In genomic region chr12:65590318-65590717, GRCh38 we compare ENCODE assay signal across 25 cellular contexts.
A peak's percentile ranks its signal among the peaks of the same experiment; 100 is the strongest.
DNase-seq lines count a peak whose midpoint lies in the region; ATAC-seq and TF ChIP-seq lines count a peak whose summit lies in the region.
"Had no signal": no experiment of that assay in that cellular context is flagged by ENCODE, and none has a peak within 500 bp of the region (broad histone marks: within the 10 kb centered on the region; RNA-seq: fewer than 3 reads in every experiment).

No MANE protein-coding gene starts in this region.

- peaks cover 25% of the 10 kb centered on the region for H3K4me1 ChIP-seq in osteoblast (ENCODE audit: insufficient read depth, low read length)
- H3K4me1 ChIP-seq: Caco-2 had no signal

- no peaks in the 10 kb centered on the region for H3K36me3 Mint-ChIP-seq in activated CD8-positive, alpha-beta T cell treated with anti-CD3 and anti-CD28 coated beads for 36 hours (ENCODE audit: low read depth)
- H3K36me3 Mint-ChIP-seq: CD8-positive, alpha-beta T cell; IgD-negative memory B cell had no signal

- H4K20me1 ChIP-seq in osteoblast (ENCODE audit: insufficient read depth, low read length) = no peaks in the 10 kb centered on the region

- no peak overlapping the region for H3K4me2 ChIP-seq in osteoblast (ENCODE audit: insufficient read depth, low read length)
- H3K4me2 ChIP-seq: GM23338 had no signal

- H3K27me3 Mint-ChIP-seq in activated CD8-positive, alpha-beta T cell treated with anti-CD3 and anti-CD28 coated beads for 36 hours = peaks cover 6% of the 10 kb centered on the region

- no peak overlapping the region for H3K4me3 ChIP-seq in choroid plexus epithelial cell (ENCODE audit: low read depth, low read length)
- no peak overlapping the region for H3K4me3 ChIP-seq in osteoblast (ENCODE audit: insufficient read depth, low read length)
- H3K4me3 ChIP-seq: GM23338 had no signal

- H3K27ac Mint-ChIP-seq in activated CD8-positive, alpha-beta T cell treated with anti-CD3 and anti-CD28 coated beads for 36 hours = no peak overlapping the region
- H3K27ac Mint-ChIP-seq: B cell; CD8-positive, alpha-beta T cell; GM23338; H9; IgD-negative memory B cell had no signal

- H3K79me2 ChIP-seq in osteoblast (ENCODE audit: insufficient read depth, low read length) = no peaks in the 10 kb centered on the region

- no peaks in the 10 kb centered on the region for H3K9me3 Mint-ChIP-seq in activated CD8-positive, alpha-beta T cell treated with anti-CD3 and anti-CD28 coated beads for 36 hours
- H3K9me3 Mint-ChIP-seq: CD8-positive, alpha-beta T cell; GM23338; H9 had no signal

- intact Hi-C loops in activated CD8-positive, alpha-beta T cell treated with anti-CD3 and anti-CD28 coated beads for 36 hours (cut with micrococcal nuclease) = no loop called here

- TF ChIP-seq CTCF in choroid plexus epithelial cell (conservative IDR thresholded peaks at IDR 0.05; ENCODE audit: low read depth, low read length) (no peak), osteoblast (IDR thresholded peaks at IDR 0.05; ENCODE audit: extremely low read depth, low read depth, low read length) (no peak), GM10248 (IDR thresholded peaks at IDR 0.05; ENCODE audit: control extremely low read depth, extremely low read depth, low read depth, missing control alignments) (no peak)
- no peak for TF ChIP-seq CTCF in activated CD8-positive, alpha-beta T cell treated with anti-CD3 and anti-CD28 coated beads for 36 hours (IDR thresholded peaks at IDR 0.05)

- no peaks in the 10 kb centered on the region for H3K4me1 Mint-ChIP-seq in activated CD8-positive, alpha-beta T cell treated with anti-CD3 and anti-CD28 coated beads for 36 hours (ENCODE audit: low read depth)
- H3K4me1 Mint-ChIP-seq: B cell, IgD-negative memory B cell had no signal

- H3K9me3 ChIP-seq in osteoblast (ENCODE audit: low read depth, low read length) = no peaks in the 10 kb centered on the region
- H3K9me3 ChIP-seq: Caco-2 had no signal

- H3K4me3 Mint-ChIP-seq in activated CD8-positive, alpha-beta T cell treated with anti-CD3 and anti-CD28 coated beads for 36 hours = no peak overlapping the region
- H3K4me3 Mint-ChIP-seq: B cell; CD8-positive, alpha-beta T cell; GM23338; H9; IgD-negative memory B cell had no signal

- H3K27me3 ChIP-seq in osteoblast (ENCODE audit: insufficient read depth, low read length) = no peaks in the 10 kb centered on the region

- no peaks in the 10 kb centered on the region for H3K36me3 ChIP-seq in osteoblast (ENCODE audit: insufficient read depth, low read length)

- no peak for ATAC-seq in activated CD8-positive, alpha-beta T cell treated with anti-CD3 and anti-CD28 coated beads for 36 hours
- no peak for ATAC-seq in HG02973 (IDR thresholded peaks at IDR 0.05; ENCODE audit: unreplicated experiment)
- ATAC-seq: CD8-positive, alpha-beta T cell; GM23338 had no signal

- H3K27ac ChIP-seq in osteoblast (ENCODE audit: low read depth, low read length) = no peak overlapping the region
- H3K27ac ChIP-seq: C4-2B had no signal

- CTCF ChIA-PET in HEK293T (lab: Yijun Ruan, JAX) (interaction anchor here (2.5 kb wide), 1 partner anchor 12 kb away, joined by 9 read pairs; no protein-coding TSS in a partner anchor), GM10248 (lab: Yijun Ruan, JAX) (interaction anchor here (0.6 to 1.8 kb wide), 3 partner anchors 12 to 446 kb away, joined by 3 to 6 read pairs (median 3); no protein-coding TSS in a partner anchor)
- CTCF ChIA-PET in activated CD8-positive, alpha-beta T cell treated with anti-CD3 and anti-CD28 coated beads for 36 hours (lab: Charles Lee) = no interaction called here

- H2AFZ ChIP-seq in osteoblast (ENCODE audit: low read length) = no peak overlapping the region
- H2AFZ ChIP-seq: GM23338 had no signal

- peak; percentile 38 for DNase-seq in HEK293T (ENCODE audit: extremely low spot score)
- DNase-seq in NCI-H2171 (lab: John Stamatoyannopoulos, UW) = peak; percentile 53
- DNase-seq in choroid plexus epithelial cell (ENCODE audit: low read depth) = peak; percentile 66
- peak; percentile 15 for DNase-seq in osteoblast (ENCODE audit: insufficient read length, low spot score, missing footprints)
- no peak for DNase-seq in activated CD8-positive, alpha-beta T cell treated with anti-CD3 and anti-CD28 coated beads for 36 hours
- DNase-seq in activated CD4-positive, CD25-positive, alpha-beta regulatory T cell (lab: John Stamatoyannopoulos, UW) = no peak
- DNase-seq in GM10248 (ENCODE audit: extremely low spot score) = no peak
- DNase-seq: Caco-2; CD8-positive, alpha-beta T cell; DMS153; DND-41; H9; NCI-H1092 treated with DMSO at 0.1 percent for 48 hours; NCI-H1436; NCI-H187; NCI-H2081 treated with DMSO at 0.1 percent for 48 hours; NCI-H526; NCI-H82; Right ventricle myocardium superior; RPMI8226 had no signal

- POLR2A ChIA-PET in HEK293T (lab: Yijun Ruan, JAX) = no interaction called here
- POLR2A ChIA-PET in activated CD8-positive, alpha-beta T cell treated with anti-CD3 and anti-CD28 coated beads for 36 hours (lab: Charles Lee) = no interaction called here
- POLR2A ChIA-PET in GM10248 (lab: Yijun Ruan, JAX) = no interaction called here

TF ChIP-seq in HEK293T, 16 proteins besides CTCF, POLR2A, EP300 and RAD21:
- TF ChIP-seq NFRKB (IDR thresholded peaks at IDR 0.05) (no peak), FOXA1 (IDR thresholded peaks at IDR 0.05) (no peak), ELF4 (IDR thresholded peaks at IDR 0.05) (no peak), SUZ12 (IDR thresholded peaks at IDR 0.05) (no peak), FOXM1 (IDR thresholded peaks at IDR 0.05; ENCODE audit: borderline replicate concordance) (no peak), FOXK2 (IDR thresholded peaks at IDR 0.05) (no peak), CTBP1 (IDR thresholded peaks at IDR 0.05; ENCODE audit: borderline replicate concordance) (no peak), LEF1 (IDR thresholded peaks at IDR 0.05; ENCODE audit: borderline replicate concordance) (no peak), ARNT (IDR thresholded peaks at IDR 0.05) (no peak), TARDBP (IDR thresholded peaks at IDR 0.05) (no peak), PKNOX1 (IDR thresholded peaks at IDR 0.05) (no peak), ZNF384 (IDR thresholded peaks at IDR 0.05) (no peak), BHLHE40 (IDR thresholded peaks at IDR 0.05; ENCODE audit: borderline replicate concordance) (no peak), L3MBTL2 (conservative IDR thresholded peaks at IDR 0.05) (no peak), SP1 (IDR thresholded peaks at IDR 0.05) (no peak), HDGF (IDR thresholded peaks at IDR 0.05; ENCODE audit: borderline replicate concordance) (no peak)

Comparison
In these comparisons a context has a peak if more than half of its experiments do, and no peak if none do; other contexts are left out.
1. DNase-seq: peak in HEK293T (single experiment), NCI-H2171 (single experiment), choroid plexus epithelial cell (single experiment) and osteoblast (single experiment); none in activated CD8-positive, alpha-beta T cell treated with anti-CD3 and anti-CD28 coated beads for 36 hours (single experiment), activated CD4-positive, CD25-positive, alpha-beta regulatory T cell (0 of 4) and GM10248 (single experiment).